25 cellular contexts compared by ENCODE assay signal in the genomic region with DNA sequence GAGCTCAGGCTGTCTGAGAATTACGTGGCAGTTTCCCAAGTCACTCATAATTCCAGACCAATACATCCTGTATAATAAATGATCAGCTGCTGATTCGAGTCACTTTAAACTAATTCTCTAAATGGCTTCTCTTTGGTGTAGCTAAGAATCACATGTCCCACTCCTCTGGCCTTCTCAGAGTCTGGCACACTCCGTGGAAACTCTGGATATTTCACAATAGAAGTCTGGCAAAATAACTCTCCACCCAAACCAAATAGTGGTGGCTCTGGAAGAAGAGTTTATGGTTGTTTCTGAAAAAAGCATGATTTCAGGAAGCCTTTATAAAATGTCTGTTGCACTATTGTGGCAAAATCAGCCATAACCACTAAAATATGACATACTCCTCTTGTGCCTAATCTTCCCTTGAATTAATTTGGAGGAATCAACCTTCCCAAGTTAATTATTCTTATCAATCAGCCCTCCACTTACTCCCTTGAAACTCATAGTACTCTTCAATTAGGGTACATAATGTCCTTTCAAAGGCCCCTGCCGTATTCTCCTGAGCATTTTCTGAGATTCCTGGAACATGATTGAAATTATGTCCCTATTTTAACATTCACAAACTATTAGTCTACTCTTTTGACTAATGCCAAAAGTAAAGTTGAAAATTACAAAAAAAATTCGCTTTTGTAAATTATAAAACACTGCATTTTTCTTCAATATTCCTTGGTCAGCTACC.
DNase-seq lines count a peak whose midpoint lies in the region; ATAC-seq and TF ChIP-seq lines count a peak whose summit lies in the region.
"Had no signal": no experiment of that assay in that cellular context is flagged by ENCODE, and none has a peak within 500 bp of the region (broad histone marks: within the 10 kb centered on the region; RNA-seq: fewer than 3 reads in every experiment).

No MANE protein-coding gene starts in this region.

- CTCF ChIA-PET in OCI-LY7 (lab: Charles Lee; ENCODE audit: unreplicated experiment): no interaction called here

- H3K27me3 Mint-ChIP-seq in activated T-cell treated with anti-CD3 and anti-CD28 coated beads, Interleukin-2, amount 50 U/mL, for 4 hours (ENCODE audit: low read depth): no peaks in the 10 kb centered on the region
- H3K27me3 Mint-ChIP-seq: activated CD8-positive, alpha-beta memory T cell treated with anti-CD3 and anti-CD28 coated beads, Interleukin-2, amount 10 ng/mL, durations not matched to agents 7 days and 5 days; dendritic cell treated with granulocyte-macrophage colony-stimulating factor and Interleukin-4, amounts not matched to agents 40 ng/mL and 50 ng/mL, for 4 days; T-helper 17 cell had no signal

- H3K36me3 ChIP-seq in right atrium auricular region (no peaks in the 10 kb centered on the region), subcutaneous abdominal adipose tissue (ENCODE audit: control insufficient read depth in 5 of 5, insufficient read depth in 5 of 5, low read length in 5 of 5) (no peaks in the 10 kb centered on the region), OCI-LY7 (ENCODE audit: insufficient read depth, low read length) (no peaks in the 10 kb centered on the region)
- H3K36me3 ChIP-seq: breast epithelium, spleen had no signal

- H3K9me2 ChIP-seq in OCI-LY7 (ENCODE audit: insufficient read depth, low read length): no peaks in the 10 kb centered on the region

- H4K20me1 ChIP-seq in OCI-LY7 (ENCODE audit: insufficient read depth, low read length): no peaks in the 10 kb centered on the region

- H3K9ac ChIP-seq in subcutaneous abdominal adipose tissue (ENCODE audit: low read length in 5 of 5): no peak overlapping the region

- H3K9me3 ChIP-seq in right atrium auricular region: no peaks in the 10 kb centered on the region
- peaks cover 0 to 3% (median 0%) of the 10 kb centered on the region in 5 donors for H3K9me3 ChIP-seq in subcutaneous abdominal adipose tissue (ENCODE audit: control insufficient read depth in 5 of 5, low read length in 5 of 5)
- H3K9me3 ChIP-seq in OCI-LY7 (ENCODE audit: low read length): no peaks in the 10 kb centered on the region

- H3K27ac ChIP-seq in right atrium auricular region (peak overlapping the region; percentile 16 to 64), subcutaneous abdominal adipose tissue (ENCODE audit: low read depth, low read length) (peak overlapping the region; percentile 39), OCI-LY7 (ENCODE audit: low read depth, low read length, poor library complexity, severe bottlenecking) (no peak overlapping the region)
- H3K27ac ChIP-seq: spleen had no signal

- POLR2A ChIA-PET in OCI-LY7 (lab: Charles Lee): no interaction called here

- no peaks in the 10 kb centered on the region for H3K4me1 Mint-ChIP-seq in activated T-cell treated with anti-CD3 and anti-CD28 coated beads, Interleukin-2, amount 50 U/mL, for 4 hours (ENCODE audit: low read depth)
- H3K4me1 Mint-ChIP-seq: activated CD8-positive, alpha-beta memory T cell treated with anti-CD3 and anti-CD28 coated beads, Interleukin-2, amount 10 ng/mL, durations not matched to agents 7 days and 5 days; T-helper 17 cell had no signal

- no peak overlapping the region for H3K4me3 Mint-ChIP-seq in activated T-cell treated with anti-CD3 and anti-CD28 coated beads, Interleukin-2, amount 50 U/mL, for 4 hours
- H3K4me3 Mint-ChIP-seq: activated CD8-positive, alpha-beta memory T cell treated with anti-CD3 and anti-CD28 coated beads, Interleukin-2, amount 10 ng/mL, durations not matched to agents 7 days and 5 days; dendritic cell treated with granulocyte-macrophage colony-stimulating factor and Interleukin-4, amounts not matched to agents 40 ng/mL and 50 ng/mL, for 4 days; T-helper 17 cell had no signal

- no peak for ATAC-seq in activated T-cell treated with anti-CD3 and anti-CD28 coated beads, Interleukin-2, amount 50 U/mL, for 4 hours
- ATAC-seq: activated CD8-positive, alpha-beta memory T cell treated with anti-CD3 and anti-CD28 coated beads, Interleukin-2, amount 10 ng/mL, durations not matched to agents 7 days and 5 days; PC-3; T-helper 17 cell had no signal

- intact Hi-C loops in OCI-LY7 (cut with micrococcal nuclease; ENCODE audit: unreplicated experiment): no loop called here

- H3K4me3 ChIP-seq in right atrium auricular region (no peak overlapping the region), subcutaneous abdominal adipose tissue (ENCODE audit: low read depth in 1 of 5, low read length in 5 of 5) (no peak overlapping the region), OCI-LY7 (ENCODE audit: low read depth, low read length, poor library complexity, severe bottlenecking) (no peak overlapping the region)
- H3K4me3 ChIP-seq: breast epithelium, spleen had no signal

- no peaks in the 10 kb centered on the region for H3K36me3 Mint-ChIP-seq in activated T-cell treated with anti-CD3 and anti-CD28 coated beads, Interleukin-2, amount 50 U/mL, for 4 hours (ENCODE audit: insufficient read depth)
- H3K36me3 Mint-ChIP-seq: activated CD8-positive, alpha-beta memory T cell treated with anti-CD3 and anti-CD28 coated beads, Interleukin-2, amount 10 ng/mL, durations not matched to agents 7 days and 5 days had no signal

- H3K4me1 ChIP-seq in right atrium auricular region: peaks cover 0 to 5% of the 10 kb centered on the region in 2 donors
- H3K4me1 ChIP-seq in subcutaneous abdominal adipose tissue (ENCODE audit: control insufficient read depth in 5 of 5, insufficient read depth in 5 of 5, low read length in 5 of 5): peaks cover 0 to 12% (median 0%) of the 10 kb centered on the region in 5 donors
- no peaks in the 10 kb centered on the region for H3K4me1 ChIP-seq in OCI-LY7 (ENCODE audit: insufficient read depth, low read length, poor library complexity, severe bottlenecking)
- H3K4me1 ChIP-seq: breast epithelium, spleen had no signal

- H3K9me3 Mint-ChIP-seq in activated T-cell treated with anti-CD3 and anti-CD28 coated beads, Interleukin-2, amount 50 U/mL, for 4 hours: peaks cover 24% of the 10 kb centered on the region

- no TSS peak for BruUV-seq in OCI-LY7 (replicated peaks; lab: Mats Ljungman, UMichigan)

- no peak for TF ChIP-seq CTCF in right atrium auricular region (IDR thresholded peaks at IDR 0.05)
- TF ChIP-seq CTCF in OCI-LY7 (conservative IDR thresholded peaks at IDR 0.05; ENCODE audit: low read length): no peak

- DNase-seq in GM04503 (ENCODE audit: low read depth) (peak; percentile 11), fibroblast of gingiva (ENCODE audit: low read depth) (peak; percentile 69), right atrium auricular region (ENCODE audit: low spot score) (peak; percentile 67), NCI-H1092 (lab: John Stamatoyannopoulos, UW) (no peak), ureter (ENCODE audit: low spot score) (no peak), OCI-LY7 (ENCODE audit: low spot score) (no peak)
- no peak for DNase-seq in activated T-cell treated with anti-CD3 and anti-CD28 coated beads, Interleukin-2, amount 50 U/mL, for 4 hours
- DNase-seq: ACHN; activated CD4-positive, alpha-beta T cell treated with anti-CD3 and anti-CD28 coated beads for 48 hours; activated CD8-positive, alpha-beta memory T cell treated with anti-CD3 and anti-CD28 coated beads, Interleukin-2, amount 10 ng/mL, durations not matched to agents 7 days and 5 days; DMS 273 treated with DMSO at 0.1 percent for 48 hours; HCEC 1CT; Karpas-422; midbrain; NCI-H1048; NCI-H2029; NCI-H226; NCI-H82; PC-3; spleen; stimulated activated CD4-positive, alpha-beta T cell treated with anti-CD3 and anti-CD28 coated beads, Interleukin-4, amount 100 ng/mL, for 4 hours; T-helper 17 cell had no signal

- H3K79me2 ChIP-seq in OCI-LY7 (ENCODE audit: insufficient read depth, low read depth, low read length): no peaks in the 10 kb centered on the region

- H3K27me3 ChIP-seq in right atrium auricular region (no peaks in the 10 kb centered on the region), subcutaneous abdominal adipose tissue (ENCODE audit: control insufficient read depth in 5 of 5, insufficient read depth in 4 of 5, low read length in 5 of 5) (no peaks in the 10 kb centered on the region)
- H3K27me3 ChIP-seq: breast epithelium, spleen had no signal

- H2AFZ ChIP-seq in OCI-LY7 (ENCODE audit: low read length): no peak overlapping the region

- H3K4me2 ChIP-seq in OCI-LY7 (ENCODE audit: low read length): no peak overlapping the region

Comparison
In these comparisons a context has a peak if more than half of its experiments do, and no peak if none do; other contexts are left out.
1. DNase-seq: peak in GM04503 (single experiment), fibroblast of gingiva (single experiment) and right atrium auricular region (single experiment); none in NCI-H1092 (single experiment), activated T-cell treated with anti-CD3 and anti-CD28 coated beads, Interleukin-2, amount 50 U/mL, for 4 hours (single experiment), ureter (single experiment) and OCI-LY7 (single experiment).